8 cellular contexts compared by ENCODE assay signal in genomic region chr3:113166719-113167492, GRCh38. TPM values are rescaled to one million over a fixed set of nuclear protein-coding genes. Genes with fewer than 3 reads are reported as not detected.
DNase-seq lines count a peak whose midpoint lies in the region; ATAC-seq and TF ChIP-seq lines count a peak whose summit lies in the region.

No MANE protein-coding gene starts in this region.

- H3K4me3 Mint-ChIP-seq in endodermal cell (no peak overlapping the region), nephron progenitor cell (peak overlapping the region; percentile 60)
- H3K4me3 Mint-ChIP-seq in effector memory CD8-positive, alpha-beta T cell: no peak overlapping the region

- DNase-seq in AG09309 (ENCODE audit: low read depth): peak; percentile 52
- DNase-seq in NCI-H2081 (lab: John Stamatoyannopoulos, UW): peak; percentile 96 to 99
- DNase-seq in endodermal cell: peak; percentile 70
- peak; percentile 53 for DNase-seq in nephron progenitor cell
- DNase-seq in SIG-M5 treated with dmso at 0.1 percent for 504 hours (lab: John Stamatoyannopoulos, UW; ENCODE audit: unreplicated experiment): no peak
- no peak for DNase-seq in NCI-H187 treated with DMSO at 0.1 percent for 48 hours (lab: John Stamatoyannopoulos, UW)
- no peak for DNase-seq in coronary artery (ENCODE audit: low spot score)
- no peak for DNase-seq in effector memory CD8-positive, alpha-beta T cell

- H3K27ac Mint-ChIP-seq in endodermal cell: no peak overlapping the region
- no peak overlapping the region for H3K27ac Mint-ChIP-seq in nephron progenitor cell
- no peak overlapping the region for H3K27ac Mint-ChIP-seq in effector memory CD8-positive, alpha-beta T cell

- TF ChIP-seq CTCF in AG09309 (IDR thresholded peaks at IDR 0.05; ENCODE audit: control insufficient read depth, insufficient read depth, low read depth, low read length, missing control alignments) (no peak), endodermal cell (conservative IDR thresholded peaks at IDR 0.05) (no peak), nephron progenitor cell (IDR thresholded peaks at IDR 0.05) (no peak), coronary artery (IDR thresholded peaks at IDR 0.05) (no peak)

- H3K27me3 ChIP-seq in endodermal cell (ENCODE audit: control insufficient read depth, insufficient read depth, low read length, poor library complexity, severe bottlenecking): no peaks in the 10 kb centered on the region

- no peaks in the 10 kb centered on the region for H3K9me3 ChIP-seq in endodermal cell (ENCODE audit: control insufficient read depth, low read length)

- no peaks in the 10 kb centered on the region for H3K36me3 Mint-ChIP-seq in endodermal cell (ENCODE audit: low read depth)
- peaks cover 5% of the 10 kb centered on the region for H3K36me3 Mint-ChIP-seq in nephron progenitor cell (ENCODE audit: low read depth)
- no peaks in the 10 kb centered on the region for H3K36me3 Mint-ChIP-seq in effector memory CD8-positive, alpha-beta T cell (ENCODE audit: insufficient read depth)

- H3K27ac ChIP-seq in endodermal cell (ENCODE audit: low read depth, low read length) (peak overlapping the region; percentile 89), coronary artery (peak overlapping the region in 1 of 2 donors; percentile 51)

- no peaks in the 10 kb centered on the region for H3K36me3 ChIP-seq in endodermal cell (ENCODE audit: control insufficient read depth, insufficient read depth, low read length)

- ATAC-seq in effector memory CD8-positive, alpha-beta T cell (replicated peaks): no peak

- H3K4me3 ChIP-seq in AG09309 (ENCODE audit: control insufficient read depth, low read depth, low read length) (no peak overlapping the region), endodermal cell (ENCODE audit: low read length) (no peak overlapping the region), coronary artery (no peak overlapping the region)

- H3K4me1 Mint-ChIP-seq in endodermal cell (peaks cover 9% of the 10 kb centered on the region), nephron progenitor cell (peaks cover 24% of the 10 kb centered on the region)
- no peaks in the 10 kb centered on the region for H3K4me1 Mint-ChIP-seq in effector memory CD8-positive, alpha-beta T cell (ENCODE audit: low read depth in 2 of 2)

- 21 to 34% methylated on average over 6 to 12 of the region's 12 CpGs for WGBS in endodermal cell (ENCODE audit: insufficient coverage in 1 of 2, insufficient read length in 1 of 2), 2 experiments

- no peaks in the 10 kb centered on the region for H3K9me3 Mint-ChIP-seq in endodermal cell
- peaks cover under 1% of the 10 kb centered on the region for H3K9me3 Mint-ChIP-seq in nephron progenitor cell
- no peaks in the 10 kb centered on the region for H3K9me3 Mint-ChIP-seq in effector memory CD8-positive, alpha-beta T cell

- H3K9ac ChIP-seq in endodermal cell (ENCODE audit: extremely low read depth, low read length, poor library complexity, severe bottlenecking): no peak overlapping the region

- H3K4me1 ChIP-seq in endodermal cell (ENCODE audit: control insufficient read depth, insufficient read depth, low read length): no peaks in the 10 kb centered on the region

- no peaks in the 10 kb centered on the region for H3K27me3 Mint-ChIP-seq in endodermal cell (ENCODE audit: insufficient read depth)
- peaks cover 5% of the 10 kb centered on the region for H3K27me3 Mint-ChIP-seq in nephron progenitor cell (ENCODE audit: low read depth, poor library complexity)
- peaks cover 10 to 13% of the 10 kb centered on the region in 2 donors for H3K27me3 Mint-ChIP-seq in effector memory CD8-positive, alpha-beta T cell

RNA-seq across cellular contexts. Expression of gene BOC, which starts 44.5 kb away (rescaled TPM):
- total RNA-seq in endodermal cell: 10 to 100 TPM in 1 of 2 donors, 1 to 10 TPM in 1; 9.8 to 12.3 TPM
- polyA plus RNA-seq in endodermal cell (2013, experiment 1 of 2): 207 TPM
- polyA plus RNA-seq in endodermal cell (2013, experiment 2 of 2): 163 TPM

Comparison
In these comparisons a context has a peak if more than half of its experiments do, and no peak if none do; other contexts are left out.
1. DNase-seq: peak in AG09309 (single experiment), NCI-H2081 (2 of 2), endodermal cell (single experiment) and nephron progenitor cell (single experiment); none in SIG-M5 treated with dmso at 0.1 percent for 504 hours (single experiment), NCI-H187 treated with DMSO at 0.1 percent for 48 hours (single experiment), coronary artery (single experiment) and effector memory CD8-positive, alpha-beta T cell (0 of 3).